In genomic region chr10:3785849-3786290, GRCh38 we compare ENCODE assay signal across 8 cellular contexts. TPM values are rescaled to one million over a fixed set of nuclear protein-coding genes. Genes with fewer than 3 reads are reported as not detected.
DNase-seq lines count a peak whose midpoint lies in the region; ATAC-seq and TF ChIP-seq lines count a peak whose summit lies in the region.

No MANE protein-coding gene starts in this region.

- intact Hi-C loops in Caco-2 (cut with micrococcal nuclease; ENCODE audit: unreplicated experiment) (loop anchor here (1.0 to 10.0 kb wide), 6 partner anchors 20 to 589 kb away; no protein-coding TSS in a partner anchor), HCT116 (cut with micrococcal nuclease) (loop anchor here (2.0 to 10.0 kb wide), 3 partner anchors 19 to 876 kb away; no protein-coding TSS in a partner anchor), stomach (cut with DNase I; ENCODE audit: low total_unique reads) (no loop called here)

- RAD21 ChIA-PET in HCT116 (lab: Charles Lee; ENCODE audit: low non-redundant PET in 1 of 2, low total read pairs in 2 of 2, uncharacterized antibody in 2 of 2, unreplicated experiment in 2 of 2): interaction anchor here in 1 of 2 experiments (1.0 kb wide), 1 partner anchor 43 kb away, joined by 8 read pairs; no protein-coding TSS in a partner anchor

- peaks cover 12% of the 10 kb centered on the region for H3K9me3 Mint-ChIP-seq in Caco-2 (ENCODE audit: unreplicated experiment)

- H3K27ac Mint-ChIP-seq in Caco-2 (ENCODE audit: unreplicated experiment): peak overlapping the region; percentile 98

- H3K27me3 Mint-ChIP-seq in Caco-2 (ENCODE audit: insufficient read depth, unreplicated experiment): no peaks in the 10 kb centered on the region

- H3K9me2 ChIP-seq in HCT116 (ENCODE audit: insufficient read depth): no peaks in the 10 kb centered on the region

- TF ChIP-seq POLR2A in HCT116 (IDR thresholded peaks at IDR 0.05; ENCODE audit: borderline replicate concordance, extremely low read depth, insufficient read depth, insufficient read length): peak; percentile 77
- no peak for TF ChIP-seq POLR2A in stomach (IDR thresholded peaks at IDR 0.05)

- H3K9ac ChIP-seq in HCT116 (ENCODE audit: low read length): peak overlapping the region; percentile 93
- peak overlapping the region; percentile 76 to 98 for H3K9ac ChIP-seq in liver (ENCODE audit: low read depth in 1 of 2, low read length in 2 of 2)

- ATAC-seq in HCT116 (peak; percentile 15), HG02678 (IDR thresholded peaks at IDR 0.05; ENCODE audit: unreplicated experiment) (no peak)

- peak overlapping the region; percentile 96 for H3K4me2 ChIP-seq in HCT116 (ENCODE audit: low read length)

- peak overlapping the region; percentile 91 for H3K4me3 Mint-ChIP-seq in Caco-2 (ENCODE audit: unreplicated experiment)

- H3K36me3 ChIP-seq in Caco-2 (ENCODE audit: control insufficient read depth, insufficient read depth, low read length) (peaks cover 4% of the 10 kb centered on the region), HCT116 (ENCODE audit: control insufficient read depth in 1 of 2, insufficient read depth in 2 of 2, low read length in 2 of 2) (peaks cover 14 to 28% of the 10 kb centered on the region in 2 experiments), liver (ENCODE audit: control insufficient read depth in 4 of 4, insufficient read depth in 3 of 4, low read depth in 1 of 4, low read length in 3 of 4) (peaks cover 3 to 17% (median 9%) of the 10 kb centered on the region in 4 donors), stomach (peaks cover 12 to 13% (median 13%) of the 10 kb centered on the region in 4 donors)

- TF ChIP-seq CTCF in Caco-2 (IDR thresholded peaks at IDR 0.05; ENCODE audit: insufficient read depth in 1 of 2, low read depth in 1 of 2, low read length in 1 of 2, severe bottlenecking in 1 of 2, unreplicated experiment in 1 of 2) (peak in 1 of 2 experiments; percentile 9), HCT116 (IDR thresholded peaks at IDR 0.05 in 2 of 3, conservative IDR thresholded peaks at IDR 0.05 in 1 of 3; ENCODE audit: borderline replicate concordance in 1 of 3, insufficient read depth in 1 of 3, low read depth in 2 of 3, low read length in 2 of 3) (no peak), liver (IDR thresholded peaks at IDR 0.05; ENCODE audit: low read depth, low read length, missing input control) (no peak), stomach (IDR thresholded peaks at IDR 0.05) (no peak)

- POLR2A ChIA-PET in Caco-2 (lab: Charles Lee) (interaction anchor here (0.6 to 4.0 kb wide), 22 partner anchors 9 to 613 kb away, joined by 3 to 109 read pairs (median 12); no protein-coding TSS in a partner anchor), HCT116 (lab: Charles Lee) (interaction anchor here (1.0 to 3.2 kb wide), 30 partner anchors 9 to 985 kb away, joined by 3 to 83 read pairs (median 6); no protein-coding TSS in a partner anchor)

- CTCF ChIA-PET in Caco-2 (lab: Charles Lee) (interaction anchor here (1.4 to 1.6 kb wide), 4 partner anchors 24 to 66 kb away, joined by 6 to 10 read pairs (median 8); no protein-coding TSS in a partner anchor), HCT116 (lab: Charles Lee) (interaction anchor here (1.2 kb wide), 1 partner anchor 11 kb away, joined by 4 read pairs; no protein-coding TSS in a partner anchor)

- peaks cover 15% of the 10 kb centered on the region; the same call in 1 of the 2 replicates for H4K20me1 ChIP-seq in HCT116 (ENCODE audit: insufficient read depth)

- WGBS in liver: 1% methylated on average over 19 of the region's 19 CpGs
- 2 to 3% (median 3%) methylated on average over 17 to 19 of the region's 19 CpGs for WGBS in stomach, 5 donors

- H3K36me3 Mint-ChIP-seq in Caco-2 (ENCODE audit: insufficient read depth, unreplicated experiment): peaks cover 60% of the 10 kb centered on the region

- BruUV-seq in Caco-2 (replicated peaks; lab: Mats Ljungman, UMichigan): no TSS peak
- no TSS peak for BruUV-seq in HCT116 (replicated peaks; lab: Mats Ljungman, UMichigan)

- H3K4me3 ChIP-seq in Caco-2 (ENCODE audit: low read depth, low read length) (peak overlapping the region; percentile 77), HCT116 (replicated peaks in 1 of 2; ENCODE audit: low read depth in 1 of 2, low read length in 2 of 2) (peak overlapping the region; percentile 67 to 77), liver (ENCODE audit: low read depth in 1 of 3, low read length in 3 of 3) (peak overlapping the region; percentile 54 to 78 (median 73)), stomach (peak overlapping the region; percentile 64 to 89 (median 78))

- peaks cover 35% of the 10 kb centered on the region for H3K4me1 Mint-ChIP-seq in Caco-2 (ENCODE audit: low read depth, unreplicated experiment)

- H2AFZ ChIP-seq in HCT116 (ENCODE audit: low read depth, low read length, poor library complexity, severe bottlenecking): no peak overlapping the region

- H3K79me2 ChIP-seq in HCT116 (ENCODE audit: insufficient read depth, low read length): peaks cover 42% of the 10 kb centered on the region

- DNase-seq in Caco-2 (peak; percentile 54 to 58), HCT116 (ENCODE audit: low read depth, low spot score) (no peak), SK-N-DZ (ENCODE audit: low spot score) (peak; percentile 61), cerebellar cortex (ENCODE audit: low spot score) (peak; percentile 66), stomach (no peak), NCI-H526 treated with DMSO at 0.1 percent for 48 hours (lab: John Stamatoyannopoulos, UW) (no peak)

- H3K27me3 ChIP-seq in Caco-2 (replicated peaks; ENCODE audit: control insufficient read depth, insufficient read depth, low read length) (no peaks in the 10 kb centered on the region), HCT116 (ENCODE audit: insufficient read depth, low read length) (no peaks in the 10 kb centered on the region), liver (ENCODE audit: control insufficient read depth in 4 of 4, insufficient read depth in 4 of 4, low read length in 3 of 4) (no peaks in the 10 kb centered on the region), stomach (no peaks in the 10 kb centered on the region)

- H3K9me3 ChIP-seq in Caco-2 (peaks cover 4% of the 10 kb centered on the region; the same call in 1 of the 2 replicates), HCT116 (ENCODE audit: control insufficient read depth in 1 of 2, insufficient read depth in 1 of 2, low read depth in 1 of 2, low read length in 2 of 2) (no peaks in the 10 kb centered on the region), liver (ENCODE audit: control insufficient read depth in 4 of 4, low read length in 3 of 4) (no peaks in the 10 kb centered on the region), stomach (peaks cover 0 to 10% (median 7%) of the 10 kb centered on the region in 4 donors)

- H3K27ac ChIP-seq in HCT116 (ENCODE audit: low read depth, low read length): peak overlapping the region; percentile 98
- H3K27ac ChIP-seq in liver (ENCODE audit: low read depth in 1 of 2, low read length in 2 of 2): peak overlapping the region; percentile 99 to 100
- H3K27ac ChIP-seq in stomach: peak overlapping the region; percentile 99 to 100 (median 100)

- H3K4me1 ChIP-seq in Caco-2 (peaks cover 42% of the 10 kb centered on the region), HCT116 (ENCODE audit: control insufficient read depth in 1 of 2, insufficient read depth in 2 of 2, low read length in 2 of 2) (peaks cover 30 to 58% of the 10 kb centered on the region in 2 experiments), liver (ENCODE audit: control insufficient read depth in 4 of 4, insufficient read depth in 4 of 4, low read length in 3 of 4) (peaks cover 2 to 17% (median 5%) of the 10 kb centered on the region in 4 donors), stomach (peaks cover 20 to 26% (median 24%) of the 10 kb centered on the region in 4 donors)

- peak; percentile 39 for TF ChIP-seq RAD21 in HCT116 (IDR thresholded peaks at IDR 0.05; ENCODE audit: low read depth)
- peak; percentile 62 to 68 for TF ChIP-seq RAD21 in liver (IDR thresholded peaks at IDR 0.05)

- no peak for TF ChIP-seq EP300 in stomach (IDR thresholded peaks at IDR 0.05)

TF ChIP-seq in HCT116, 20 proteins besides CTCF, POLR2A, EP300 and RAD21:
- TF ChIP-seq SP1 (IDR thresholded peaks at IDR 0.05; ENCODE audit: low read depth): peak; percentile 28; the same call in 1 of the 2 replicates
- no peak for TF ChIP-seq CEBPB (IDR thresholded peaks at IDR 0.05; ENCODE audit: low read depth)

TF ChIP-seq in liver, 16 proteins besides CTCF, POLR2A, EP300 and RAD21 (continues in another document):
- TF ChIP-seq HNF4A (conservative IDR thresholded peaks at IDR 0.05) (peak in 1 of 2 donors; percentile 26), RXRA (IDR thresholded peaks at IDR 0.05) (peak in 1 of 2 donors; percentile 28), FOXA2 (IDR thresholded peaks at IDR 0.05) (no peak), HNF4G (IDR thresholded peaks at IDR 0.05) (no peak), TAF1 (conservative IDR thresholded peaks at IDR 0.05) (no peak)
- TF ChIP-seq, protein P1, sequence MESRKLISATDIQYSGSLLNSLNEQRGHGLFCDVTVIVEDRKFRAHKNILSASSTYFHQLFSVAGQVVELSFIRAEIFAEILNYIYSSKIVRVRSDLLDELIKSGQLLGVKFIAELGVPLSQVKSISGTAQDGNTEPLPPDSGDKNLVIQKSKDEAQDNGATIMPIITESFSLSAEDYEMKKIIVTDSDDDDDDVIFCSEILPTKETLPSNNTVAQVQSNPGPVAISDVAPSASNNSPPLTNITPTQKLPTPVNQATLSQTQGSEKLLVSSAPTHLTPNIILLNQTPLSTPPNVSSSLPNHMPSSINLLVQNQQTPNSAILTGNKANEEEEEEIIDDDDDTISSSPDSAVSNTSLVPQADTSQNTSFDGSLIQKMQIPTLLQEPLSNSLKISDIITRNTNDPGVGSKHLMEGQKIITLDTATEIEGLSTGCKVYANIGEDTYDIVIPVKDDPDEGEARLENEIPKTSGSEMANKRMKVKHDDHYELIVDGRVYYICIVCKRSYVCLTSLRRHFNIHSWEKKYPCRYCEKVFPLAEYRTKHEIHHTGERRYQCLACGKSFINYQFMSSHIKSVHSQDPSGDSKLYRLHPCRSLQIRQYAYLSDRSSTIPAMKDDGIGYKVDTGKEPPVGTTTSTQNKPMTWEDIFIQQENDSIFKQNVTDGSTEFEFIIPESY (IDR thresholded peaks at IDR 0.05): no peak

RNA-seq across cellular contexts. Expression of gene KLF6, which starts 0.9 kb away (rescaled TPM):
- total RNA-seq in Caco-2 (2022): 78.5 and 84.5 TPM in 2 replicates
- 82.2 TPM for total RNA-seq in HCT116 (2021; ENCODE audit: unreplicated experiment)
- polyA plus RNA-seq in HCT116 (2012): 119 and 155 TPM in 2 replicates
- polyA plus RNA-seq in SK-N-DZ (2014; cell fraction: cytosol; rRNA removed): 2.4 and 2.5 TPM in 2 replicates
- polyA plus RNA-seq in SK-N-DZ (2014; cell fraction: nucleus; rRNA removed): 6.6 and 14.0 TPM in 2 replicates
- 10 to 100 TPM; 17.7 to 26.6 TPM for total RNA-seq in liver
- polyA plus RNA-seq in liver: 100 to 1,000 TPM in 1 of 2 donors, 10 to 100 TPM in 1; 11.0 to 124 TPM
- total RNA-seq in stomach: 100 to 1,000 TPM in 4 of 5 donors, 10 to 100 TPM in 1; 78.2 to 187 (median 119) TPM
- 10 to 100 TPM; 25.9 to 57.0 (median 31.4) TPM for polyA plus RNA-seq in stomach

Comparison
In these comparisons a context has a peak if more than half of its experiments do, and no peak if none do; other contexts are left out.
1. DNase-seq: peak in Caco-2 (2 of 2), SK-N-DZ (single experiment) and cerebellar cortex (single experiment); none in HCT116 (single experiment), stomach (single experiment) and NCI-H526 treated with DMSO at 0.1 percent for 48 hours (single experiment).
2. Peak in every context shown above with its lines, with median percentiles within 50 percentile points of each other: H3K4me3 ChIP-seq and H3K27ac ChIP-seq.